ENCODE assay signal across 17 cellular contexts in the genomic region with DNA sequence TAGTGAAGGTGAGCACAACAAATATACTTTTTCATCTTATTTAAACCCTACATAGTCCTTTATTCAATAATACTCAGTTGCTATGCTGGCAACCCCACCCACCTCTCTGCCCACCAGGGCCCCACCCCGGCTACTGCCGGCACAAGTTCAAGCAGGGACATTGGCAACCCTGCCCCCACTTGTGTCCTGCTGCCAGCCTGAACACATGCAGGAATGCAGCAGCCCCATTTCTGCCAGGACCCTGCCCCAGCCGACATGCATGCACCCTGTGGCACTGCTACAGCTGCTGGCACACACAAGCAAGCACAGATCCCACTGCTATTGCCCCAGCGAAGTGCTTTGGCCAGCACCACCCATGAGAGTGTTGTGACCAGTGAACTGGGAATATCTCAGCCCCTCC.
DNase-seq lines count a peak whose midpoint lies in the region; FAIRE-seq and TF ChIP-seq lines count a peak whose summit lies in the region.
"Had no signal": no experiment of that assay in that cellular context is flagged by ENCODE, and none has a peak within 500 bp of the region (broad histone marks: within the 10 kb centered on the region; RNA-seq: fewer than 3 reads in every experiment).

No MANE protein-coding gene starts in this region.

- CTCF ChIA-PET in H1 (lab: Charles Lee; ENCODE audit: partially characterized antibody), result interaction anchor here (1.7 to 5.9 kb wide), 2 partner anchors 8 to 57 kb away, joined by 4 to 55 read pairs; no protein-coding TSS in a partner anchor

- H3K36me3 ChIP-seq in ACC112 (ENCODE audit: insufficient read depth, low read length) (no peaks in the 10 kb centered on the region), H1 (ENCODE audit: control insufficient read depth in 2 of 4, insufficient read depth in 4 of 4, low read length in 3 of 4) (no peaks in the 10 kb centered on the region)
- H3K36me3 ChIP-seq: BLaER1 had no signal

- H3K14ac ChIP-seq in H1 (ENCODE audit: insufficient read length), result peak overlapping the region; percentile 42

- no peak overlapping the region for H3K56ac ChIP-seq in H1 (replicated peaks; ENCODE audit: insufficient read length, low read depth, low read length)

- TF ChIP-seq EP300 in H1 (IDR thresholded peaks at IDR 0.05; ENCODE audit: borderline replicate concordance in 1 of 2, low read depth in 2 of 2, low read length in 2 of 2), result no peak

- POLR2A ChIA-PET in H1 (lab: Charles Lee; ENCODE audit: partially characterized antibody), result no interaction called here

- no peak overlapping the region for H2BK5ac ChIP-seq in H1 (ENCODE audit: low read depth, low read length)

- H4K91ac ChIP-seq in H1 (replicated peaks; ENCODE audit: insufficient read length, low read length), result no peak overlapping the region

- no peak overlapping the region for H3K4me2 ChIP-seq in H1 (ENCODE audit: insufficient read depth in 1 of 2, low read depth in 2 of 2, low read length in 2 of 2)
- H3K4me2 ChIP-seq: BLaER1 had no signal

- TF ChIP-seq CTCF in H1 (IDR thresholded peaks at IDR 0.05; ENCODE audit: control extremely low read depth in 1 of 3, insufficient read depth in 1 of 3, low read depth in 1 of 3, low read length in 3 of 3), result no peak
- TF ChIP-seq CTCF in D721Med (IDR thresholded peaks at IDR 0.05; ENCODE audit: insufficient read depth, missing control alignments), result no peak

- H3K4ac ChIP-seq in H1 (replicated peaks; ENCODE audit: insufficient read length, low read depth, low read length), result no peak overlapping the region

- H4K5ac ChIP-seq in H1 (ENCODE audit: insufficient read length, low read depth, low read length), result no peak overlapping the region

- no peaks in the 10 kb centered on the region for H4K20me1 ChIP-seq in H1 (replicated peaks in 1 of 2; ENCODE audit: control insufficient read depth in 1 of 2, insufficient read depth in 2 of 2, low read length in 2 of 2)
- H4K20me1 ChIP-seq: BLaER1 had no signal

- no peak overlapping the region for H2BK15ac ChIP-seq in H1 (ENCODE audit: low read length)

- H4K8ac ChIP-seq in H1 (ENCODE audit: extremely low read depth, insufficient read depth, low read length), result no peak overlapping the region

- H3K4me3 ChIP-seq in ACC112 (ENCODE audit: low read depth, low read length) (no peak overlapping the region), H1 (ENCODE audit: extremely low read depth in 1 of 4, insufficient read depth in 2 of 4, low read depth in 3 of 4, low read length in 4 of 4) (no peak overlapping the region)
- H3K4me3 ChIP-seq: BLaER1, GM12878, GM23248 had no signal

- no peak overlapping the region for H2BK120ac ChIP-seq in H1 (replicated peaks; ENCODE audit: low read depth, low read length)

- WGBS in H1 (ENCODE audit: extremely low coverage in 1 of 2, insufficient coverage in 1 of 2, insufficient read length in 1 of 2, insufficient replicate concordance in 2 of 2, low coverage in 1 of 2, low lambda C conversion rate in 2 of 2, missing lambda C conversion rate in 1 of 2), 2 experiments, result 98% methylated on average over 4 of the region's 4 CpGs; no CpG with 5 or more reads in 1 of the 2 experiments

- H3K9me3 ChIP-seq in H1 (ENCODE audit: insufficient read depth in 2 of 2, low read depth in 1 of 2, low read length in 1 of 2), result no peaks in the 10 kb centered on the region
- H3K9me3 ChIP-seq: BLaER1 had no signal

- TF ChIP-seq POLR2A in H1 (IDR thresholded peaks at IDR 0.05; ENCODE audit: control extremely low read depth in 1 of 2, low read depth in 2 of 2, low read length in 2 of 2), result no peak

- no peaks in the 10 kb centered on the region for H3K27me3 ChIP-seq in ACC112 (ENCODE audit: insufficient read depth, low read length)
- H3K27me3 ChIP-seq in H1 (replicated peaks in 1 of 4; ENCODE audit: control insufficient read depth in 3 of 4, extremely low read depth in 1 of 4, insufficient read depth in 3 of 4, low read length in 3 of 4), result no peaks in the 10 kb centered on the region
- H3K27me3 ChIP-seq: BLaER1 had no signal

- TF ChIP-seq RAD21 in H1 (IDR thresholded peaks at IDR 0.05 in 1 of 2, conservative IDR thresholded peaks at IDR 0.05 in 1 of 2; ENCODE audit: low read depth in 2 of 2, low read length in 2 of 2), result no peak

- H3K18ac ChIP-seq in H1 (ENCODE audit: extremely low read depth, low read length), result no peak overlapping the region; the same call in 1 of the 2 replicates

- peak overlapping the region; percentile 10 for H2AFZ ChIP-seq in ACC112 (ENCODE audit: low read length, unreplicated experiment)
- no peak overlapping the region for H2AFZ ChIP-seq in H1 (ENCODE audit: low read length)
- H2AFZ ChIP-seq: GM23248 had no signal

- H3K27ac ChIP-seq in ACC112 (ENCODE audit: low read depth, low read length), result no peak overlapping the region
- H3K27ac ChIP-seq in H1 (ENCODE audit: low read depth, low read length), result no peak overlapping the region
- H3K27ac ChIP-seq: 22Rv1, BLaER1, GM23248, HL-60 had no signal

- H3K9ac ChIP-seq in H1 (replicated peaks in 1 of 4; ENCODE audit: extremely low read depth in 1 of 4, low read depth in 3 of 4, low read length in 3 of 4), result no peak overlapping the region
- H3K9ac ChIP-seq: BLaER1, GM23248 had no signal

- H2BK12ac ChIP-seq in H1 (ENCODE audit: low read depth, low read length), result no peak overlapping the region

- no peaks in the 10 kb centered on the region for H3K23me2 ChIP-seq in H1 (ENCODE audit: low read depth, low read length)

- H3K79me1 ChIP-seq in H1 (ENCODE audit: low read depth, low read length), result no peaks in the 10 kb centered on the region

- no peak overlapping the region for H2BK20ac ChIP-seq in H1 (ENCODE audit: low read length)

- no peaks in the 10 kb centered on the region for H3K79me2 ChIP-seq in ACC112 (ENCODE audit: control insufficient read depth, insufficient read depth, low read length, unreplicated experiment)
- H3K79me2 ChIP-seq in H1 (ENCODE audit: control insufficient read depth in 1 of 2, insufficient read depth in 2 of 2, low read length in 2 of 2), result no peaks in the 10 kb centered on the region

- H3K23ac ChIP-seq in H1 (ENCODE audit: insufficient read length), result no peak overlapping the region

- DNase-seq in activated gamma-delta T cell (lab: John Stamatoyannopoulos, UW) (peak; percentile 2), activated gamma-delta T cell treated with Interleukin-2 at 50 U/mL for 16 hours (no peak), H1 (ENCODE audit: low read depth in 1 of 2, low spot score in 2 of 2) (no peak), myocyte (ENCODE audit: low read depth) (peak; percentile 70), D721Med (ENCODE audit: insufficient read length, low spot score) (no peak), SW480 (ENCODE audit: low spot score) (no peak), kidney glomerular epithelial cell (lab: John Stamatoyannopoulos, UW) (no peak)
- DNase-seq: AML-193, DMS 273 treated with DMSO at 0.1 percent for 48 hours, DMS79, GM23248, H7 had no signal

- H2AK5ac ChIP-seq in H1 (ENCODE audit: low read depth, low read length), result 0 out of 2 replicates have a peak overlapping the region, but pooled peaks have one; percentile 28

- H3K4me1 ChIP-seq in ACC112 (ENCODE audit: control insufficient read depth, insufficient read depth, low read length, unreplicated experiment), result peaks cover 6% of the 10 kb centered on the region
- peaks cover 0 to 5% (median 1%) of the 10 kb centered on the region in 4 experiments; a peak in 2 of 7 replicates for H3K4me1 ChIP-seq in H1 (replicated peaks in 1 of 4; ENCODE audit: control insufficient read depth in 3 of 4, insufficient read depth in 4 of 4, low read length in 3 of 4)
- H3K4me1 ChIP-seq: BLaER1 had no signal

- FAIRE-seq in H1 (lab: Jason Lieb, UNC) (no peak), D721Med (lab: Jason Lieb, UNC) (no peak)
- FAIRE-seq: GM12878 had no signal

TF ChIP-seq in H1, 55 proteins besides CTCF, POLR2A, EP300 and RAD21:
- TF ChIP-seq CTBP2 (IDR thresholded peaks at IDR 0.05; ENCODE audit: borderline replicate concordance, insufficient read depth, insufficient read length, low read length) (no peak), TEAD4 (IDR thresholded peaks at IDR 0.05; ENCODE audit: low read depth, low read length) (0 out of 2 replicates have a peak, but pooled peaks have one; percentile 53)

Comparison
In these comparisons a context has a peak if more than half of its experiments do, and no peak if none do; other contexts are left out.
1. DNase-seq: peak in activated gamma-delta T cell (single experiment) and myocyte (single experiment); none in activated gamma-delta T cell treated with Interleukin-2 at 50 U/mL for 16 hours (single experiment), H1 (0 of 2), D721Med (single experiment), SW480 (single experiment) and kidney glomerular epithelial cell (single experiment).